In the genomic region with DNA sequence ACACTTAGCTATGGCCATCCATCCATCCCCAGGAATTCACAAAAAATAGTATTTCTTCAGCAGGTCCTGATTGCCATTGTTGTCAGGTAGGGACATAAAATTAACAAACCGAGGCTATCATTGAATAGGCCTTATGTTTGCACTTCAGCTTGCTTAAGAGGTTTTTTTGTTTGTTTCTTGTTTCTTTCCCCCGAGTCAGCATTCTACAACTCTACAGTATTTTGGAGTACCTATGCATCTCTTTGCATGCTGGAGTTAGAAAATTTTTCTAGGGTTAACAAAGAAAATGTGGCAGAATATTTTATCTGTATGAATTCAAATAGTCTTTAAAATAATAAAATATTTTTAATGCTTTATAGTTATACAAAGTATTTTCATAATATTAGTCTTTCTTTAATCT, we compare ENCODE assay signal across 9 cellular contexts. TPM values are rescaled to one million over a fixed set of nuclear protein-coding genes. Genes with fewer than 3 reads are reported as not detected.
"Had no signal": no experiment of that assay in that cellular context is flagged by ENCODE, and none has a peak within 500 bp of the region (broad histone marks: within the 10 kb centered on the region; RNA-seq: fewer than 3 reads in every experiment).

No MANE protein-coding gene starts in this region.

- DNase-seq: H7, HFFc6, KG1 had no signal

- H2AFZ ChIP-seq: GM23338 had no signal

- H3K4me1 ChIP-seq: HAP-1 had no signal

- ATAC-seq: GM23338, HCT116 had no signal

- H3K9me3 ChIP-seq: HAP-1 had no signal

- H3K36me3 ChIP-seq: HAP-1 had no signal

- H3K27ac ChIP-seq: HL-60 had no signal

- H3K4me3 ChIP-seq: GM23338, HAP-1 had no signal

- H3K4me2 ChIP-seq: GM23338 had no signal

RNA-seq across cellular contexts. Expression of a gene that starts 26.3 kb away (rescaled TPM):
- total RNA-seq: H7, HT1080 had no signal
- polyA plus RNA-seq: IgD-negative memory B cell had no signal
